26 cellular contexts compared by ENCODE assay signal in the genomic region with DNA sequence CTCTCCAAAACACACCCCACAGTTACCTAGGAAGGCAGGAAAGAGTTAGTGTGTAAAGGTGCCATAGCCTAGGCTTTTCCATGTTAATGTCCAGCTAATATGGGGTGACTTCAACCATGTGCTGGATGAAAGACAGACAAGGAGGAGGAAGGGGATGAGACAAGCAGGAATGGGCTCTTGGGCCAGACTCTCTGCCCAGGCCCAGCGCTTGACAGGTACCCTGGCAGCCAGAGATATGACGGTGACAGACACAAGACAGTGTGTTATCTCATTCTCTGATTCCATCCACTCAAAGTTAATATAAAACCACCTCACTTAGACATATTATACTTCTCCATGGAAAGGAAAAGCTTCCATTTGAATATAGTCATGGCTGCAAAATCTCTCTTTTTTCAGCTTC.
DNase-seq lines count a peak whose midpoint lies in the region; ATAC-seq, FAIRE-seq and TF ChIP-seq lines count a peak whose summit lies in the region.
"Had no signal": no experiment of that assay in that cellular context is flagged by ENCODE, and none has a peak within 500 bp of the region (broad histone marks: within the 10 kb centered on the region; RNA-seq: fewer than 3 reads in every experiment).

No MANE protein-coding gene starts in this region.

- no peaks in the 10 kb centered on the region for H3K27me3 ChIP-seq in SK-N-SH (ENCODE audit: insufficient read depth)
- H3K27me3 ChIP-seq in IMR-90 (ENCODE audit: control insufficient read depth, insufficient read depth, low read length), result no peaks in the 10 kb centered on the region
- H3K27me3 ChIP-seq in H1 (replicated peaks in 1 of 4; ENCODE audit: control insufficient read depth in 3 of 4, extremely low read depth in 1 of 4, insufficient read depth in 3 of 4, low read length in 3 of 4), result no peaks in the 10 kb centered on the region
- H3K27me3 ChIP-seq: BLaER1 had no signal

- no peaks in the 10 kb centered on the region for H3K79me1 ChIP-seq in IMR-90 (ENCODE audit: low read depth in 1 of 2, low read length in 2 of 2)
- no peaks in the 10 kb centered on the region for H3K79me1 ChIP-seq in H1 (ENCODE audit: low read depth, low read length)

- FAIRE-seq in H1 (lab: Jason Lieb, UNC), result no peak
- FAIRE-seq: A549, G401.6, GM12891, GM18507 had no signal

- no peaks in the 10 kb centered on the region for H3K9me3 ChIP-seq in SK-N-SH
- no peaks in the 10 kb centered on the region for H3K9me3 ChIP-seq in IMR-90 (ENCODE audit: control insufficient read depth, insufficient read depth, low read length)
- H3K9me3 ChIP-seq in H1 (ENCODE audit: insufficient read depth in 2 of 2, low read depth in 1 of 2, low read length in 1 of 2), result no peaks in the 10 kb centered on the region
- H3K9me3 ChIP-seq: A549, BLaER1 had no signal

- H3K23ac ChIP-seq in IMR-90 (ENCODE audit: low read depth, low read length) (no peak overlapping the region), H1 (ENCODE audit: insufficient read length) (no peak overlapping the region)

- H3K14ac ChIP-seq in IMR-90 (replicated peaks; ENCODE audit: low read depth, low read length) (no peak overlapping the region), H1 (ENCODE audit: insufficient read length) (peak overlapping the region; percentile 57)

- H4K91ac ChIP-seq in IMR-90 (ENCODE audit: insufficient read depth, low read depth, low read length) (no peak overlapping the region), H1 (replicated peaks; ENCODE audit: insufficient read length, low read length) (peak overlapping the region; percentile 26)

- H3K4me2 ChIP-seq in SK-N-SH (no peak overlapping the region), IMR-90 (ENCODE audit: low read depth, low read length) (no peak overlapping the region), H1 (ENCODE audit: insufficient read depth in 1 of 2, low read depth in 2 of 2, low read length in 2 of 2) (no peak overlapping the region)
- H3K4me2 ChIP-seq: A549, BLaER1 had no signal

- DNase-seq in SK-N-SH, result no peak
- no peak for DNase-seq in IMR-90
- DNase-seq in H1 (ENCODE audit: low read depth in 1 of 2, low spot score in 2 of 2), result no peak
- DNase-seq in G401 (ENCODE audit: low spot score), result no peak
- DNase-seq: AML-193; C1 segment of cervical spinal cord; CD4-positive, alpha-beta memory T cell; CD4-positive, CD25-positive, alpha-beta regulatory T cell; CD8-positive, alpha-beta memory T cell; COR-L47; DMS 273 treated with DMSO at 0.1 percent for 48 hours; DMS153; DMS53; DMS79; DND-41; EL; GF-D8 had no signal

- H3K27ac ChIP-seq in SK-N-SH (ENCODE audit: low read depth in 2 of 2, low read length in 1 of 2) (peak overlapping the region in 1 of 2 experiments; percentile 92; a peak in 2 of 4 replicates), IMR-90 (ENCODE audit: insufficient read depth, low read length) (no peak overlapping the region), H1 (ENCODE audit: low read depth, low read length) (no peak overlapping the region)
- H3K27ac ChIP-seq: 22Rv1, A549, BLaER1 had no signal

- in situ Hi-C loops in IMR-90 (cut with MboI; ENCODE audit: low sequenced_read_pairs), result no loop called here
- in situ Hi-C loops in G401 (cut with HindIII; ENCODE audit: low sequenced_read_pairs), result no loop called here

- no peak overlapping the region for H2BK5ac ChIP-seq in IMR-90 (ENCODE audit: low read depth, low read length, poor library complexity, severe bottlenecking)
- H2BK5ac ChIP-seq in H1 (ENCODE audit: low read depth, low read length), result no peak overlapping the region; the same call in 1 of the 2 replicates

- no peak overlapping the region for H3K18ac ChIP-seq in IMR-90 (ENCODE audit: low read depth, low read length)
- H3K18ac ChIP-seq in H1 (ENCODE audit: extremely low read depth, low read length), result peak overlapping the region; percentile 73

- H3K79me2 ChIP-seq in SK-N-SH (ENCODE audit: insufficient read depth) (no peaks in the 10 kb centered on the region), H1 (ENCODE audit: control insufficient read depth in 1 of 2, insufficient read depth in 2 of 2, low read length in 2 of 2) (no peaks in the 10 kb centered on the region)

- H4K5ac ChIP-seq in IMR-90 (ENCODE audit: low read depth, low read length), result no peak overlapping the region
- H4K5ac ChIP-seq in H1 (ENCODE audit: insufficient read length, low read depth, low read length), result no peak overlapping the region

- H3K9me1 ChIP-seq in IMR-90 (ENCODE audit: insufficient read depth, low read length), result no peaks in the 10 kb centered on the region; the same call in 1 of the 2 replicates

- TF ChIP-seq CTCF in SK-N-SH (IDR thresholded peaks at IDR 0.05) (no peak), IMR-90 (conservative IDR thresholded peaks at IDR 0.05; ENCODE audit: low read depth, low read length) (no peak), H1 (IDR thresholded peaks at IDR 0.05; ENCODE audit: control extremely low read depth in 1 of 3, insufficient read depth in 1 of 3, low read depth in 1 of 3, low read length in 3 of 3) (no peak)

- H2BK20ac ChIP-seq in IMR-90 (ENCODE audit: low read depth, low read length) (peak overlapping the region; percentile 34; the same call in 1 of the 2 replicates), H1 (ENCODE audit: low read length) (peak overlapping the region; percentile 89)

- no peaks in the 10 kb centered on the region for H4K20me1 ChIP-seq in SK-N-SH (ENCODE audit: insufficient read depth)
- H4K20me1 ChIP-seq in IMR-90 (ENCODE audit: insufficient read depth, low read length), result no peaks in the 10 kb centered on the region
- no peaks in the 10 kb centered on the region for H4K20me1 ChIP-seq in H1 (replicated peaks in 1 of 2; ENCODE audit: control insufficient read depth in 1 of 2, insufficient read depth in 2 of 2, low read length in 2 of 2)
- H4K20me1 ChIP-seq: BLaER1 had no signal

- H3K4ac ChIP-seq in IMR-90 (ENCODE audit: low read depth, low read length) (peak overlapping the region; percentile 5; the same call in 1 of the 2 replicates), H1 (replicated peaks; ENCODE audit: insufficient read length, low read depth, low read length) (no peak overlapping the region)

- H3K9ac ChIP-seq in SK-N-SH (no peak overlapping the region), IMR-90 (ENCODE audit: low read depth, low read length) (no peak overlapping the region), H1 (replicated peaks in 1 of 4; ENCODE audit: extremely low read depth in 1 of 4, low read depth in 3 of 4, low read length in 3 of 4) (no peak overlapping the region)
- H3K9ac ChIP-seq: BLaER1 had no signal

- POLR2A ChIA-PET in SK-N-SH (lab: Yijun Ruan, JAX), result interaction anchor here (2.8 kb wide), 1 partner anchor 11 kb away, joined by 13 read pairs; no protein-coding TSS in a partner anchor
- POLR2A ChIA-PET in IMR-90 (lab: Charles Lee; ENCODE audit: unreplicated experiment), result no interaction called here
- POLR2A ChIA-PET in H1 (lab: Charles Lee; ENCODE audit: partially characterized antibody), result interaction anchor here (0.7 kb wide), 1 partner anchor 33 kb away, joined by 3 read pairs; no protein-coding TSS in a partner anchor

- intact Hi-C loops in IMR-90 (cut with micrococcal nuclease), result no loop called here

- H2BK12ac ChIP-seq in H1 (ENCODE audit: low read depth, low read length), result no peak overlapping the region; the same call in 1 of the 2 replicates

- CTCF ChIA-PET in SK-N-SH (lab: Yijun Ruan, JAX), result interaction anchor here (0.8 to 3.1 kb wide), 6 partner anchors 9 to 132 kb away, joined by 3 to 17 read pairs (median 5); no protein-coding TSS in a partner anchor
- CTCF ChIA-PET in IMR-90 (lab: Yijun Ruan, JAX), result interaction anchor here (0.6 to 1.4 kb wide), 3 partner anchors 8 to 72 kb away, joined by 3 read pairs; no protein-coding TSS in a partner anchor
- CTCF ChIA-PET in H1 (lab: Charles Lee; ENCODE audit: partially characterized antibody), result interaction anchor here (1.1 to 4.6 kb wide), 3 partner anchors 9 to 55 kb away, joined by 3 to 17 read pairs (median 10); no protein-coding TSS in a partner anchor

- H3K36me3 ChIP-seq in SK-N-SH (replicated peaks in 1 of 2; ENCODE audit: control insufficient read depth in 1 of 2, insufficient read depth in 2 of 2, low read length in 1 of 2), result no peaks in the 10 kb centered on the region
- no peaks in the 10 kb centered on the region for H3K36me3 ChIP-seq in IMR-90 (ENCODE audit: control insufficient read depth, insufficient read depth, low read length)
- no peaks in the 10 kb centered on the region for H3K36me3 ChIP-seq in H1 (ENCODE audit: control insufficient read depth in 2 of 4, insufficient read depth in 4 of 4, low read length in 3 of 4)
- H3K36me3 ChIP-seq: BLaER1 had no signal

- dilution Hi-C loops in IMR-90 (cut with HindIII; ENCODE audit: low sequenced_read_pairs, unreplicated experiment), result no loop called here

- H3K4me3 ChIP-seq in SK-N-SH (ENCODE audit: low read depth in 2 of 2, low read length in 1 of 2) (no peak overlapping the region), IMR-90 (ENCODE audit: insufficient read depth, low read depth, low read length) (no peak overlapping the region), H1 (ENCODE audit: extremely low read depth in 1 of 4, insufficient read depth in 2 of 4, low read depth in 3 of 4, low read length in 4 of 4) (no peak overlapping the region)
- H3K4me3 ChIP-seq: A549, BLaER1 had no signal

- TF ChIP-seq POLR2A in IMR-90 (IDR thresholded peaks at IDR 0.05; ENCODE audit: low read depth, low read length) (no peak), H1 (IDR thresholded peaks at IDR 0.05; ENCODE audit: control extremely low read depth in 1 of 2, low read depth in 2 of 2, low read length in 2 of 2) (no peak)

- no peak overlapping the region for H2AFZ ChIP-seq in SK-N-SH (ENCODE audit: low read depth)
- no peak overlapping the region for H2AFZ ChIP-seq in IMR-90 (replicated peaks; ENCODE audit: low read length, poor library complexity)
- no peak overlapping the region for H2AFZ ChIP-seq in H1 (ENCODE audit: low read length)

- no TSS peak for BruUV-seq in IMR-90 (replicated peaks; lab: Mats Ljungman, UMichigan)

- ATAC-seq in SK-N-SH treated with all-trans-retinoic acid at 6 μM for 48 hours (no peak), IMR-90 (ENCODE audit: low read depth) (no peak), HG02763 (IDR thresholded peaks at IDR 0.05; ENCODE audit: unreplicated experiment) (no peak), GM18502 (IDR thresholded peaks at IDR 0.05; ENCODE audit: poor library complexity, unreplicated experiment) (no peak)
- ATAC-seq: A549 had no signal

- H3K4me1 ChIP-seq in SK-N-SH (ENCODE audit: control insufficient read depth in 1 of 2, insufficient read depth in 2 of 2, low read depth in 1 of 2, low read length in 1 of 2) (peaks cover 0 to 26% of the 10 kb centered on the region in 2 experiments; a peak in 2 of 4 replicates), IMR-90 (ENCODE audit: control insufficient read depth, insufficient read depth, low read length) (peaks cover 4% of the 10 kb centered on the region; the same call in 1 of the 2 replicates), H1 (replicated peaks in 1 of 4; ENCODE audit: control insufficient read depth in 3 of 4, insufficient read depth in 4 of 4, low read length in 3 of 4) (peaks cover 7 to 25% (median 16%) of the 10 kb centered on the region in 4 experiments; a peak in 6 of 7 replicates)
- H3K4me1 ChIP-seq: A549, BLaER1 had no signal

- H3K56ac ChIP-seq in IMR-90 (ENCODE audit: extremely low read depth, insufficient read depth, low read length), result no peak overlapping the region
- H3K56ac ChIP-seq in H1 (replicated peaks; ENCODE audit: insufficient read length, low read depth, low read length), result no peak overlapping the region

- H4K8ac ChIP-seq in IMR-90 (ENCODE audit: low read depth in 2 of 2, low read length in 2 of 2) (no peak overlapping the region), H1 (ENCODE audit: extremely low read depth, insufficient read depth, low read length) (no peak overlapping the region)

- H2AK5ac ChIP-seq in IMR-90 (ENCODE audit: low read depth, low read length) (no peak overlapping the region), H1 (ENCODE audit: low read depth, low read length) (no peak overlapping the region)

- peak in 1 of 2 experiments; percentile 52; a peak in 1 of 4 replicates for TF ChIP-seq EP300 in SK-N-SH (IDR thresholded peaks at IDR 0.05; ENCODE audit: borderline replicate concordance in 1 of 2, low read depth in 1 of 2, low read length in 1 of 2)
- no peak for TF ChIP-seq EP300 in H1 (IDR thresholded peaks at IDR 0.05; ENCODE audit: borderline replicate concordance in 1 of 2, low read depth in 2 of 2, low read length in 2 of 2)

- no peaks in the 10 kb centered on the region for H3K23me2 ChIP-seq in H1 (ENCODE audit: low read depth, low read length)

- H3K9me2 ChIP-seq in SK-N-SH, result no peaks in the 10 kb centered on the region

- no peak overlapping the region for H2AK9ac ChIP-seq in IMR-90 (replicated peaks; ENCODE audit: low read depth, low read length, poor library complexity)

- TF ChIP-seq RAD21 in SK-N-SH (IDR thresholded peaks at IDR 0.05; ENCODE audit: low read length) (no peak), IMR-90 (IDR thresholded peaks at IDR 0.05; ENCODE audit: low read length) (no peak), H1 (IDR thresholded peaks at IDR 0.05 in 1 of 2, conservative IDR thresholded peaks at IDR 0.05 in 1 of 2; ENCODE audit: low read depth in 2 of 2, low read length in 2 of 2) (no peak)

- 40% methylated on average over 2 of the region's 2 CpGs for WGBS in SK-N-SH (ENCODE audit: low lambda C conversion rate)
- 80% methylated on average over 2 of the region's 2 CpGs; no CpG with 5 or more reads in 1 of the 2 experiments for WGBS in IMR-90 (ENCODE audit: extremely low coverage in 2 of 2, insufficient read length in 1 of 2), 2 experiments
- 88% methylated on average over 2 of the region's 2 CpGs; no CpG with 5 or more reads in 1 of the 2 experiments for WGBS in H1 (ENCODE audit: extremely low coverage in 1 of 2, insufficient coverage in 1 of 2, insufficient read length in 1 of 2, insufficient replicate concordance in 2 of 2, low coverage in 1 of 2, low lambda C conversion rate in 2 of 2, missing lambda C conversion rate in 1 of 2), 2 experiments

- H2BK120ac ChIP-seq in IMR-90 (ENCODE audit: low read depth, low read length), result no peak overlapping the region
- peak overlapping the region; percentile 17 for H2BK120ac ChIP-seq in H1 (replicated peaks; ENCODE audit: low read depth, low read length)

- no peak overlapping the region for H2BK15ac ChIP-seq in IMR-90 (ENCODE audit: low read depth, low read length)
- peak overlapping the region; percentile 96 for H2BK15ac ChIP-seq in H1 (ENCODE audit: low read length)

- H3F3A ChIP-seq in SK-N-SH (replicated peaks; ENCODE audit: insufficient read depth), result no peaks in the 10 kb centered on the region
